Comparison of ENCODE assay signal across 1 cellular context in genomic region chr14:80924365-80925103, GRCh38.
TF ChIP-seq lines count a peak whose summit lies in the region.

No MANE protein-coding gene starts in this region.

TF ChIP-seq in GM23338, 12 proteins besides CTCF, POLR2A, EP300 and RAD21 (continued from another document):
- TF ChIP-seq ETS1 (IDR thresholded peaks at IDR 0.05), result no peak
- no peak for TF ChIP-seq ZNF462 (CRISPR knock-in tag; IDR thresholded peaks at IDR 0.05)
- no peak for TF ChIP-seq CREB1 (CRISPR knock-in tag; IDR thresholded peaks at IDR 0.05; ENCODE audit: low read depth)
- TF ChIP-seq ZNF114 (CRISPR knock-in tag; IDR thresholded peaks at IDR 0.05), result no peak
- TF ChIP-seq EZH2 (IDR thresholded peaks at IDR 0.05; ENCODE audit: low read depth, unreplicated experiment), result no peak
- TF ChIP-seq STAT1 (IDR thresholded peaks at IDR 0.05; ENCODE audit: unreplicated experiment), result no peak
